16 cellular contexts compared by ENCODE assay signal in genomic region chr9:71302776-71303175, GRCh38.
A peak's percentile ranks its signal among the peaks of the same experiment; 100 is the strongest.
DNase-seq lines count a peak whose midpoint lies in the region; ATAC-seq and TF ChIP-seq lines count a peak whose summit lies in the region.
"Had no signal": no experiment of that assay in that cellular context is flagged by ENCODE, and none has a peak within 500 bp of the region (broad histone marks: within the 10 kb centered on the region; RNA-seq: fewer than 3 reads in every experiment).

No MANE protein-coding gene starts in this region.

- no peak overlapping the region for H3K4me3 Mint-ChIP-seq in stimulated activated memory B cell treated with anti-CD40 and anti-IgM and Interleukin-4, amounts not matched to agents 10 μg/mL and 1 μg/mL and 100 μg/mL, for 72 hours
- no peak overlapping the region for H3K4me3 Mint-ChIP-seq in MCF 10A (ENCODE audit: unreplicated experiment)
- H3K4me3 Mint-ChIP-seq: CD8-positive, alpha-beta memory T cell; endodermal cell had no signal

- intact Hi-C loops in MCF 10A (cut with micrococcal nuclease) = no loop called here

- H3K36me3 Mint-ChIP-seq in stimulated activated memory B cell treated with anti-CD40 and anti-IgM and Interleukin-4, amounts not matched to agents 10 μg/mL and 1 μg/mL and 100 μg/mL, for 72 hours = no peaks in the 10 kb centered on the region
- no peaks in the 10 kb centered on the region for H3K36me3 Mint-ChIP-seq in MCF 10A (ENCODE audit: insufficient read depth, unreplicated experiment)
- H3K36me3 Mint-ChIP-seq: activated naive CD4-positive, alpha-beta T cell treated with anti-CD3 and anti-CD28 coated beads, Interleukin-2, amount 50 U/mL, for 72 hours; CD8-positive, alpha-beta memory T cell had no signal

- POLR2A ChIA-PET in MCF 10A (lab: Yijun Ruan, JAX) = no interaction called here

- no peaks in the 10 kb centered on the region for H3K4me1 Mint-ChIP-seq in stimulated activated memory B cell treated with anti-CD40 and anti-IgM and Interleukin-4, amounts not matched to agents 10 μg/mL and 1 μg/mL and 100 μg/mL, for 72 hours
- no peaks in the 10 kb centered on the region for H3K4me1 Mint-ChIP-seq in MCF 10A (ENCODE audit: insufficient read depth, unreplicated experiment)
- H3K4me1 Mint-ChIP-seq: CD8-positive, alpha-beta memory T cell had no signal

- H3K9me3 Mint-ChIP-seq in stimulated activated memory B cell treated with anti-CD40 and anti-IgM and Interleukin-4, amounts not matched to agents 10 μg/mL and 1 μg/mL and 100 μg/mL, for 72 hours = no peaks in the 10 kb centered on the region
- H3K9me3 Mint-ChIP-seq in MCF 10A (ENCODE audit: unreplicated experiment) = no peaks in the 10 kb centered on the region
- H3K9me3 Mint-ChIP-seq: activated naive CD4-positive, alpha-beta T cell treated with anti-CD3 and anti-CD28 coated beads, Interleukin-2, amount 50 U/mL, for 72 hours; endodermal cell had no signal

- no TSS peak for BruUV-seq in MCF 10A (replicated peaks; lab: Mats Ljungman, UMichigan)

- ATAC-seq in GM18861 (IDR thresholded peaks at IDR 0.05; ENCODE audit: unreplicated experiment) (peak; percentile 74), GM21786 (IDR thresholded peaks at IDR 0.05; ENCODE audit: unreplicated experiment) (peak; percentile 77), HG03378 (IDR thresholded peaks at IDR 0.05; ENCODE audit: unreplicated experiment) (peak; percentile 53)
- peak; percentile 24 for ATAC-seq in stimulated activated memory B cell treated with anti-CD40 and anti-IgM and Interleukin-4, amounts not matched to agents 10 μg/mL and 1 μg/mL and 100 μg/mL, for 72 hours
- ATAC-seq: activated naive CD4-positive, alpha-beta T cell treated with anti-CD3 and anti-CD28 coated beads, Interleukin-2, amount 50 U/mL, for 72 hours; mucosa of descending colon; pancreas had no signal

- no peak overlapping the region for H3K27ac Mint-ChIP-seq in stimulated activated memory B cell treated with anti-CD40 and anti-IgM and Interleukin-4, amounts not matched to agents 10 μg/mL and 1 μg/mL and 100 μg/mL, for 72 hours
- no peak overlapping the region for H3K27ac Mint-ChIP-seq in MCF 10A (ENCODE audit: low read depth, unreplicated experiment)
- H3K27ac Mint-ChIP-seq: activated naive CD4-positive, alpha-beta T cell treated with anti-CD3 and anti-CD28 coated beads, Interleukin-2, amount 50 U/mL, for 72 hours; CD8-positive, alpha-beta memory T cell; endodermal cell had no signal

- no peak for TF ChIP-seq CTCF in MCF 10A (IDR thresholded peaks at IDR 0.05; ENCODE audit: unreplicated experiment)

- peaks cover 5% of the 10 kb centered on the region for H3K27me3 Mint-ChIP-seq in stimulated activated memory B cell treated with anti-CD40 and anti-IgM and Interleukin-4, amounts not matched to agents 10 μg/mL and 1 μg/mL and 100 μg/mL, for 72 hours
- peaks cover 21% of the 10 kb centered on the region for H3K27me3 Mint-ChIP-seq in MCF 10A (ENCODE audit: insufficient read depth, unreplicated experiment)

- CTCF ChIA-PET in MCF 10A (lab: Yijun Ruan, JAX) = interaction anchor here (0.5 to 3.3 kb wide), 3 partner anchors 17 to 503 kb away, joined by 3 to 25 read pairs (median 4); no protein-coding TSS in a partner anchor

- no peak for DNase-seq in activated CD4-positive, alpha-beta T cell treated with anti-CD3 and anti-CD28 coated beads for 48 hours
- DNase-seq in stimulated activated CD4-positive, alpha-beta T cell treated with anti-CD3 and anti-CD28 coated beads, Interleukin-2, amount 100 ng/mL, for 48 hours = no peak
- DNase-seq in NCI-H1092 (lab: John Stamatoyannopoulos, UW) (no peak), MCF 10A (ENCODE audit: unreplicated experiment) (no peak)
- DNase-seq: activated CD8-positive, alpha-beta memory T cell treated with anti-CD3 and anti-CD28 coated beads, Interleukin-2, amount 50 U/mL, for 48 hours; CD8-positive, alpha-beta memory T cell; endodermal cell; mucosa of descending colon; NCI-H446 treated with DMSO at 0.1 percent for 48 hours; pancreas; small intestine had no signal

Comparison
In these comparisons a context has a peak if more than half of its experiments do, and no peak if none do; other contexts are left out.
1. ATAC-seq: peak in every context shown above with its lines; median percentile 77 in GM21786; 74 in GM18861; 53 in HG03378; 24 in stimulated activated memory B cell treated with anti-CD40 and anti-IgM and Interleukin-4, amounts not matched to agents 10 μg/mL and 1 μg/mL and 100 μg/mL, for 72 hours.